In the genomic region with DNA sequence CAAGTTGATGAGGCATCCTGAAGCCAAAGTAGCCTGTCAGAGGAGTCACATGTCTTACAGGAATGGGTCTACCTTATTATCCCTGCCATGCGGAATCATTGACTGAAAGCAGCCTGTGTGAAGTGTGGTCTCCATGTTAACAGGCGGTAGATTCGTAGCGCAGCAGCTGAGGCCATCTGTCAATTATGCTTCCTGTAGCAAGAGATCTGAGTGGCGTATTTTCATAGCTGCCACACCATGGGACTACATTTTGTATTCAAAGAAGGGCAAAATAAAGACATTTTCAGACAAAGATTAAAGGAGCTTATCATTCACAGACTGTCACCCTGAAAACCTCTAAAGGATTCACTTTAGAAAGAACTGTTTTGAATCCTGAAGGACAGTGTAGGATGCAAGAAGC, we compare ENCODE assay signal across 15 cellular contexts. TPM values are rescaled to one million over a fixed set of nuclear protein-coding genes. Genes with fewer than 3 reads are reported as not detected.
DNase-seq lines count a peak whose midpoint lies in the region; ATAC-seq and TF ChIP-seq lines count a peak whose summit lies in the region.
"Had no signal": no experiment of that assay in that cellular context is flagged by ENCODE, and none has a peak within 500 bp of the region (broad histone marks: within the 10 kb centered on the region; RNA-seq: fewer than 3 reads in every experiment).

No MANE protein-coding gene starts in this region.

- ATAC-seq in HG02571 (IDR thresholded peaks at IDR 0.05; ENCODE audit: unreplicated experiment): no peak
- ATAC-seq: K562 had no signal

- H4K20me1 ChIP-seq in neural cell (ENCODE audit: insufficient read depth): no peaks in the 10 kb centered on the region

- no peak overlapping the region for H2AFZ ChIP-seq in neural cell (ENCODE audit: low read depth, low read length)

- H3K4me2 ChIP-seq in neural cell (ENCODE audit: low read length): no peak overlapping the region
- H3K4me2 ChIP-seq: SK-N-SH had no signal

- H3F3A ChIP-seq in neural cell (ENCODE audit: insufficient read depth, low read length, poor library complexity, severe bottlenecking): no peaks in the 10 kb centered on the region

- peak; percentile 91 for TF ChIP-seq EP300 in neural cell (conservative IDR thresholded peaks at IDR 0.05; ENCODE audit: poor library complexity, severe bottlenecking)

- H3K4me3 ChIP-seq in neural cell (ENCODE audit: low read length): no peak overlapping the region
- H3K4me3 ChIP-seq: K562 had no signal

- no peaks in the 10 kb centered on the region for H3K9me3 ChIP-seq in neural cell (ENCODE audit: low read length)
- H3K9me3 ChIP-seq: SK-N-SH had no signal

- peak overlapping the region; percentile 12 for H3K27ac ChIP-seq in neural cell (ENCODE audit: low read length)

- H3K9me2 ChIP-seq in neural cell (ENCODE audit: insufficient read depth, low read length): no peaks in the 10 kb centered on the region
- H3K9me2 ChIP-seq: SK-N-SH had no signal

- no peak for TF ChIP-seq CTCF in neural cell (IDR thresholded peaks at IDR 0.05; ENCODE audit: poor library complexity, severe bottlenecking)

- TF ChIP-seq RAD21 in neural cell (conservative IDR thresholded peaks at IDR 0.05): no peak

- H3K36me3 ChIP-seq in neural cell (ENCODE audit: insufficient read depth, low read length): no peaks in the 10 kb centered on the region

- peak; percentile 6 for DNase-seq in G401 (ENCODE audit: low spot score)
- peak; percentile 73 for DNase-seq in NCI-H1694 (lab: John Stamatoyannopoulos, UW)
- DNase-seq in NCI-H524 treated with DMSO at 0.1 percent for 48 hours (lab: John Stamatoyannopoulos, UW): peak; percentile 62
- no peak for DNase-seq in head of caudate nucleus
- DNase-seq in activated gamma-delta T cell (lab: John Stamatoyannopoulos, UW): no peak
- DNase-seq: AML-193, GF-D8, HCEC 1CT, NCI-H2029 treated with DMSO at 0.1 percent for 48 hours, OCI-M1, Right ventricle myocardium superior, SK-N-SH had no signal

- in situ Hi-C loops in G401 (cut with HindIII; ENCODE audit: low sequenced_read_pairs): no loop called here

- H3K9ac ChIP-seq in neural cell (ENCODE audit: low read length): no peak overlapping the region
- H3K9ac ChIP-seq: SK-N-SH had no signal

- intact Hi-C loops in head of caudate nucleus (cut with DNase I): no loop called here

- H3K27me3 ChIP-seq in neural cell (ENCODE audit: insufficient read depth, low read depth, low read length): no peaks in the 10 kb centered on the region

- no peaks in the 10 kb centered on the region for H3K79me2 ChIP-seq in neural cell (replicated peaks; ENCODE audit: insufficient read depth, low read length)

TF ChIP-seq in neural cell, 6 proteins besides CTCF, POLR2A, EP300 and RAD21:
- peak; percentile 90 for TF ChIP-seq POLR2AphosphoS5 (IDR thresholded peaks at IDR 0.05)
- TF ChIP-seq, protein P1, sequence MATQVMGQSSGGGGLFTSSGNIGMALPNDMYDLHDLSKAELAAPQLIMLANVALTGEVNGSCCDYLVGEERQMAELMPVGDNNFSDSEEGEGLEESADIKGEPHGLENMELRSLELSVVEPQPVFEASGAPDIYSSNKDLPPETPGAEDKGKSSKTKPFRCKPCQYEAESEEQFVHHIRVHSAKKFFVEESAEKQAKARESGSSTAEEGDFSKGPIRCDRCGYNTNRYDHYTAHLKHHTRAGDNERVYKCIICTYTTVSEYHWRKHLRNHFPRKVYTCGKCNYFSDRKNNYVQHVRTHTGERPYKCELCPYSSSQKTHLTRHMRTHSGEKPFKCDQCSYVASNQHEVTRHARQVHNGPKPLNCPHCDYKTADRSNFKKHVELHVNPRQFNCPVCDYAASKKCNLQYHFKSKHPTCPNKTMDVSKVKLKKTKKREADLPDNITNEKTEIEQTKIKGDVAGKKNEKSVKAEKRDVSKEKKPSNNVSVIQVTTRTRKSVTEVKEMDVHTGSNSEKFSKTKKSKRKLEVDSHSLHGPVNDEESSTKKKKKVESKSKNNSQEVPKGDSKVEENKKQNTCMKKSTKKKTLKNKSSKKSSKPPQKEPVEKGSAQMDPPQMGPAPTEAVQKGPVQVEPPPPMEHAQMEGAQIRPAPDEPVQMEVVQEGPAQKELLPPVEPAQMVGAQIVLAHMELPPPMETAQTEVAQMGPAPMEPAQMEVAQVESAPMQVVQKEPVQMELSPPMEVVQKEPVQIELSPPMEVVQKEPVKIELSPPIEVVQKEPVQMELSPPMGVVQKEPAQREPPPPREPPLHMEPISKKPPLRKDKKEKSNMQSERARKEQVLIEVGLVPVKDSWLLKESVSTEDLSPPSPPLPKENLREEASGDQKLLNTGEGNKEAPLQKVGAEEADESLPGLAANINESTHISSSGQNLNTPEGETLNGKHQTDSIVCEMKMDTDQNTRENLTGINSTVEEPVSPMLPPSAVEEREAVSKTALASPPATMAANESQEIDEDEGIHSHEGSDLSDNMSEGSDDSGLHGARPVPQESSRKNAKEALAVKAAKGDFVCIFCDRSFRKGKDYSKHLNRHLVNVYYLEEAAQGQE (IDR thresholded peaks at IDR 0.05; ENCODE audit: borderline replicate concordance): no peak
- TF ChIP-seq SMC3 (conservative IDR thresholded peaks at IDR 0.05; ENCODE audit: poor library complexity): no peak
- TF ChIP-seq EZH2 (IDR thresholded peaks at IDR 0.05; ENCODE audit: borderline replicate concordance, insufficient read depth, low read length, poor library complexity, severe bottlenecking): no peak

RNA-seq across cellular contexts. Expression of a gene that starts 11.2 kb away (rescaled TPM):
- 5.2 and 9.9 TPM in 2 replicates for total RNA-seq in G401 (2014; rRNA removed; shearing (Covaris generic))
- polyA plus RNA-seq in neural cell: 15.0 and 22.4 TPM in 2 replicates
- polyA minus RNA-seq in neural cell: 27.8 and 57.8 TPM in 2 replicates

Comparison
In these comparisons a context has a peak if more than half of its experiments do, and no peak if none do; other contexts are left out.
1. DNase-seq: peak in G401 (single experiment), NCI-H1694 (single experiment) and NCI-H524 treated with DMSO at 0.1 percent for 48 hours (single experiment); none in head of caudate nucleus (0 of 42) and activated gamma-delta T cell (single experiment).